Comparison of ENCODE assay signal across 9 cellular contexts in the genomic region with DNA sequence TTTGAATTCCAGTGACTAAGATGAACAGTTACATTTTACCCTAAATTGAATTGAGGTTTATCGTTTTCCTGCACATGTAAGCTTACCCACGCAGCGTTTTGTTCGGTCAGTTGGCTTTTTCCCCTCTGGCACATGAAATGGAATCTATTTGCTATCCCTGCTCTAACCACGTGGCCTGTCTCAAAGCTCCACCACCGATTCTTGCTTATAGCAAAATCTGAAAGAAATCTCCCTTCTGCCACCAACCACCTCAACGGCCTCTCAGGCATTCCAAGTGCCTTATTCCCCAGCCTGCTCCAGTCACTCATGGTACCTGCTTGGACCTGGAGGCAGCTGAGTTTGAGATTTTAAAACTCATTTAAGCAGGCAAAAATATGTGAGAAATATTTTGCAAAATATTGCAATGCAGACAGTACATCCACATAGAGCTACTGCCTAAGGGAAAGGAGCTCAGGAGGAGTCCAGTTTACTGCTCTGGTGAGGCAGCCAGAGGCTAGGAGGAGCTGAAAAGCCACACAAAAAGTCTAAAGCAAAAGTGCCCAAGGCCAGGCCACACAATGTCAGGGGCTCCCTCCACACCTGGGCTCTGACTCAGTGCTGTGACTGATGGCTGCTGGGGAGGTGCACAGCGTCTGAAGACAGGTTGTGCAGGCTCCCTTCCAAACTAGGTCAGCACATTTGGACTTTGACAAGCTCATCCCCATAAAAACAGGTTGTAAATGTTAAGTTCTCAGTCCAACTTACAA. TPM values are rescaled to one million over a fixed set of nuclear protein-coding genes. Genes with fewer than 3 reads are reported as not detected.
DNase-seq lines count a peak whose midpoint lies in the region; ATAC-seq, FAIRE-seq and TF ChIP-seq lines count a peak whose summit lies in the region.
"Had no signal": no experiment of that assay in that cellular context is flagged by ENCODE, and none has a peak within 500 bp of the region (broad histone marks: within the 10 kb centered on the region; RNA-seq: fewer than 3 reads in every experiment).

No MANE protein-coding gene starts in this region.

- H3K4me3 Mint-ChIP-seq in activated CD8-positive, alpha-beta memory T cell treated with anti-CD3 and anti-CD28 coated beads, Interleukin-2, amount 10 ng/mL, durations not matched to agents 7 days and 5 days = no peak overlapping the region
- no peak overlapping the region for H3K4me3 Mint-ChIP-seq in astrocyte (ENCODE audit: unreplicated experiment)

- no peak for FAIRE-seq in astrocyte (lab: Jason Lieb, UNC)
- no peak for FAIRE-seq in GM12892 (lab: Jason Lieb, UNC)
- FAIRE-seq: G401.6 had no signal

- H3K79me2 ChIP-seq in astrocyte (ENCODE audit: insufficient read depth, low read length) (peaks cover 81% of the 10 kb centered on the region), hepatocyte (peaks cover 82% of the 10 kb centered on the region)

- DNase-seq in activated CD8-positive, alpha-beta memory T cell treated with anti-CD3 and anti-CD28 coated beads, Interleukin-2, amount 10 ng/mL, durations not matched to agents 7 days and 5 days = no peak
- DNase-seq in activated CD8-positive, alpha-beta memory T cell treated with anti-CD3 and anti-CD28 coated beads for 24 hours = no peak
- peak; percentile 82 for DNase-seq in astrocyte (ENCODE audit: low read depth)
- peak; percentile 83 for DNase-seq in hepatocyte (ENCODE audit: low spot score)
- peak; percentile 12 for DNase-seq in stimulated activated CD4-positive, alpha-beta T cell treated with anti-CD3 and anti-CD28 coated beads, Interleukin-12 subunit alpha, Interleukin-12 subunit beta, amount 100 ng/mL, for 4 hours
- no peak for DNase-seq in GM12892 (ENCODE audit: insufficient read length)
- no peak for DNase-seq in NCI-H1048 (lab: John Stamatoyannopoulos, UW)
- no peak for DNase-seq in activated CD8-positive, alpha-beta memory T cell treated with anti-CD3 and anti-CD28 coated beads, Interleukin-2, amount 50 U/mL, for 48 hours

- no peak overlapping the region for H2AFZ ChIP-seq in astrocyte (ENCODE audit: low read depth, low read length)
- H2AFZ ChIP-seq in hepatocyte = no peak overlapping the region

- peaks cover 2% of the 10 kb centered on the region for H3K36me3 Mint-ChIP-seq in activated CD8-positive, alpha-beta memory T cell treated with anti-CD3 and anti-CD28 coated beads, Interleukin-2, amount 10 ng/mL, durations not matched to agents 7 days and 5 days
- H3K36me3 Mint-ChIP-seq in astrocyte (ENCODE audit: low read depth, unreplicated experiment) = peaks cover 2% of the 10 kb centered on the region

- 30% methylated on average over 8 of the region's 8 CpGs for WGBS in hepatocyte (ENCODE audit: low lambda C conversion rate, missing lambda C conversion rate)

- H4K20me1 ChIP-seq in astrocyte (ENCODE audit: insufficient read depth, low read length) (peaks cover 8% of the 10 kb centered on the region), hepatocyte (ENCODE audit: insufficient read depth, poor library complexity, severe bottlenecking) (peaks cover 29% of the 10 kb centered on the region)

- H3K4me2 ChIP-seq in astrocyte (ENCODE audit: low read length) (peak overlapping the region; percentile 78), hepatocyte (peak overlapping the region; percentile 61)

- H3K9ac ChIP-seq in astrocyte (ENCODE audit: low read length) = peak overlapping the region; percentile 87

- H3K4me1 Mint-ChIP-seq in activated CD8-positive, alpha-beta memory T cell treated with anti-CD3 and anti-CD28 coated beads, Interleukin-2, amount 10 ng/mL, durations not matched to agents 7 days and 5 days = peaks cover 27% of the 10 kb centered on the region
- H3K4me1 Mint-ChIP-seq in astrocyte (ENCODE audit: low read depth, unreplicated experiment) = peaks cover 66% of the 10 kb centered on the region

- H3K9me3 ChIP-seq in astrocyte (ENCODE audit: insufficient read depth, low read depth, low read length) (no peaks in the 10 kb centered on the region), hepatocyte (ENCODE audit: low read depth) (no peaks in the 10 kb centered on the region)

- no peak overlapping the region for H3K27ac Mint-ChIP-seq in activated CD8-positive, alpha-beta memory T cell treated with anti-CD3 and anti-CD28 coated beads, Interleukin-2, amount 10 ng/mL, durations not matched to agents 7 days and 5 days
- peak overlapping the region; percentile 43 for H3K27ac Mint-ChIP-seq in astrocyte (ENCODE audit: unreplicated experiment)

- peak overlapping the region; percentile 99 for H3K27ac ChIP-seq in astrocyte (ENCODE audit: low read depth, low read length)
- peak overlapping the region; percentile 87 for H3K27ac ChIP-seq in hepatocyte

- H3K4me3 ChIP-seq in astrocyte (ENCODE audit: insufficient read depth, low read depth, low read length) = peak overlapping the region; percentile 42
- no peak overlapping the region for H3K4me3 ChIP-seq in hepatocyte

- H3K4me1 ChIP-seq in astrocyte (ENCODE audit: insufficient read depth, low read length) = peaks cover 64% of the 10 kb centered on the region
- H3K4me1 ChIP-seq in hepatocyte (ENCODE audit: insufficient read depth) = peaks cover 57% of the 10 kb centered on the region

- TF ChIP-seq CTCF in astrocyte (IDR thresholded peaks at IDR 0.05; ENCODE audit: insufficient read depth, low read depth, low read length) (no peak), hepatocyte (IDR thresholded peaks at IDR 0.05; ENCODE audit: poor library complexity) (no peak)

- H3K36me3 ChIP-seq in astrocyte (ENCODE audit: insufficient read depth, low read length) (no peaks in the 10 kb centered on the region), hepatocyte (replicated peaks; ENCODE audit: insufficient read depth, low read depth) (no peaks in the 10 kb centered on the region)

- no peak for TF ChIP-seq POLR2A in GM12892 (IDR thresholded peaks at IDR 0.05; ENCODE audit: low read depth, low read length)

- no peaks in the 10 kb centered on the region for H3K9me3 Mint-ChIP-seq in activated CD8-positive, alpha-beta memory T cell treated with anti-CD3 and anti-CD28 coated beads, Interleukin-2, amount 10 ng/mL, durations not matched to agents 7 days and 5 days (ENCODE audit: low read depth)
- no peaks in the 10 kb centered on the region for H3K9me3 Mint-ChIP-seq in astrocyte (ENCODE audit: unreplicated experiment)

- H3K27me3 ChIP-seq in astrocyte (ENCODE audit: insufficient read depth, low read length) (no peaks in the 10 kb centered on the region), hepatocyte (no peaks in the 10 kb centered on the region)

- peak; percentile 27 for ATAC-seq in activated CD8-positive, alpha-beta memory T cell treated with anti-CD3 and anti-CD28 coated beads, Interleukin-2, amount 10 ng/mL, durations not matched to agents 7 days and 5 days

- H3K9me2 ChIP-seq in hepatocyte (replicated peaks; ENCODE audit: insufficient read depth) = no peaks in the 10 kb centered on the region

- CTCF ChIA-PET in activated CD8-positive, alpha-beta memory T cell treated with anti-CD3 and anti-CD28 coated beads, Interleukin-2, amount 10 ng/mL, durations not matched to agents 7 days and 5 days (lab: Charles Lee) = interaction anchor here (0.9 to 1.2 kb wide), 3 partner anchors 13 to 391 kb away, joined by 3 to 4 read pairs (median 3); no protein-coding TSS in a partner anchor

- H3K27me3 Mint-ChIP-seq in activated CD8-positive, alpha-beta memory T cell treated with anti-CD3 and anti-CD28 coated beads, Interleukin-2, amount 10 ng/mL, durations not matched to agents 7 days and 5 days = no peaks in the 10 kb centered on the region
- H3K27me3 Mint-ChIP-seq in astrocyte (ENCODE audit: low read depth, unreplicated experiment) = no peaks in the 10 kb centered on the region

RNA-seq across cellular contexts. Expression of gene ARHGAP17, which starts 26.4 kb away (rescaled TPM):
- total RNA-seq in activated CD8-positive, alpha-beta memory T cell treated with anti-CD3 and anti-CD28 coated beads, Interleukin-2, amount 10 ng/mL, durations not matched to agents 7 days and 5 days = 10 to 100 TPM; 69.4 to 80.8 TPM
- total RNA-seq in astrocyte = 71.2 and 75.2 TPM in 2 replicates
- 41.0 and 50.1 TPM in 2 replicates for total RNA-seq in hepatocyte
- 55.8 and 56.1 TPM in 2 replicates for polyA plus RNA-seq in hepatocyte
- polyA plus RNA-seq in GM12892 (2012; ENCODE audit: missing spikeins) = 77.6 TPM

Comparison
In these comparisons a context has a peak if more than half of its experiments do, and no peak if none do; other contexts are left out.
1. DNase-seq: peak in astrocyte (single experiment), hepatocyte (single experiment) and stimulated activated CD4-positive, alpha-beta T cell treated with anti-CD3 and anti-CD28 coated beads, Interleukin-12 subunit alpha, Interleukin-12 subunit beta, amount 100 ng/mL, for 4 hours (single experiment); none in activated CD8-positive, alpha-beta memory T cell treated with anti-CD3 and anti-CD28 coated beads, Interleukin-2, amount 10 ng/mL, durations not matched to agents 7 days and 5 days (single experiment), activated CD8-positive, alpha-beta memory T cell treated with anti-CD3 and anti-CD28 coated beads for 24 hours (single experiment), GM12892 (single experiment), NCI-H1048 (single experiment) and activated CD8-positive, alpha-beta memory T cell treated with anti-CD3 and anti-CD28 coated beads, Interleukin-2, amount 50 U/mL, for 48 hours (single experiment).